In genomic region chr2:203683421-203683820, GRCh38 we compare ENCODE assay signal across 12 cellular contexts. TPM values are rescaled to one million over a fixed set of nuclear protein-coding genes. Genes with fewer than 3 reads are reported as not detected.
DNase-seq lines count a peak whose midpoint lies in the region; ATAC-seq and TF ChIP-seq lines count a peak whose summit lies in the region.
"Had no signal": no experiment of that assay in that cellular context is flagged by ENCODE, and none has a peak within 500 bp of the region (broad histone marks: within the 10 kb centered on the region; RNA-seq: fewer than 3 reads in every experiment).

No MANE protein-coding gene starts in this region.

- H3K4me3 Mint-ChIP-seq in HFFc6 (no peak overlapping the region), MCF 10A (ENCODE audit: unreplicated experiment) (peak overlapping the region; percentile 30)
- no peak overlapping the region for H3K4me3 Mint-ChIP-seq in activated T-helper 2 cell treated with anti-CD3 and anti-CD28 coated beads, Interferon-gamma antibody, Interleukin-2, Interleukin-4, amounts not matched to agents 10 μg/mL and 5 μg/mL and 100 μg/mL, durations not matched to agents 14 hours and 24 hours and 36 hours (ENCODE audit: low read depth)
- H3K4me3 Mint-ChIP-seq: activated CD4-positive, alpha-beta memory T cell treated with anti-CD3 and anti-CD28 coated beads for 36 hours had no signal

- H3K36me3 ChIP-seq in lower lobe of right lung = no peaks in the 10 kb centered on the region
- H3K36me3 ChIP-seq in stomach = no peaks in the 10 kb centered on the region

- H3K27me3 Mint-ChIP-seq in HFFc6 (ENCODE audit: insufficient read depth) (no peaks in the 10 kb centered on the region), MCF 10A (ENCODE audit: insufficient read depth, unreplicated experiment) (no peaks in the 10 kb centered on the region)
- no peaks in the 10 kb centered on the region for H3K27me3 Mint-ChIP-seq in activated T-helper 2 cell treated with anti-CD3 and anti-CD28 coated beads, Interferon-gamma antibody, Interleukin-2, Interleukin-4, amounts not matched to agents 10 μg/mL and 5 μg/mL and 100 μg/mL, durations not matched to agents 14 hours and 24 hours and 36 hours (ENCODE audit: low read depth)
- H3K27me3 Mint-ChIP-seq: activated CD4-positive, alpha-beta memory T cell treated with anti-CD3 and anti-CD28 coated beads for 36 hours had no signal

- 79 to 87% (median 83%) methylated on average over 4 of the region's 4 CpGs for WGBS in stomach, 5 donors

- peak overlapping the region; percentile 76 for H3K27ac ChIP-seq in lower lobe of right lung
- H3K27ac ChIP-seq in stomach = peak overlapping the region in 4 of 5 donors; percentile 31 to 63 (median 47)

- BruUV-seq in MCF 10A (replicated peaks; lab: Mats Ljungman, UMichigan) = TSS peak; percentile 78

- POLR2A ChIA-PET in MCF 10A (lab: Yijun Ruan, JAX) = interaction anchor here (0.7 to 2.3 kb wide), 9 partner anchors 32 to 150 kb away, joined by 3 to 12 read pairs (median 5); partner anchors contain the start of gene RAPH1

- no peak for ATAC-seq in lower lobe of right lung
- ATAC-seq in GM19351 (IDR thresholded peaks at IDR 0.05; ENCODE audit: unreplicated experiment) = no peak

- H3K36me3 Mint-ChIP-seq in HFFc6 (ENCODE audit: low read depth) = no peaks in the 10 kb centered on the region
- H3K36me3 Mint-ChIP-seq in MCF 10A (ENCODE audit: insufficient read depth, unreplicated experiment) = peaks cover 4% of the 10 kb centered on the region
- peaks cover 8% of the 10 kb centered on the region for H3K36me3 Mint-ChIP-seq in activated T-helper 2 cell treated with anti-CD3 and anti-CD28 coated beads, Interferon-gamma antibody, Interleukin-2, Interleukin-4, amounts not matched to agents 10 μg/mL and 5 μg/mL and 100 μg/mL, durations not matched to agents 14 hours and 24 hours and 36 hours (ENCODE audit: low read depth)
- H3K36me3 Mint-ChIP-seq: activated CD4-positive, alpha-beta memory T cell treated with anti-CD3 and anti-CD28 coated beads for 36 hours had no signal

- peaks cover 76% of the 10 kb centered on the region for H3K4me1 ChIP-seq in lower lobe of right lung
- H3K4me1 ChIP-seq in stomach = peaks cover 7 to 39% (median 23%) of the 10 kb centered on the region in 4 donors

- DNase-seq in HFFc6 = no peak
- DNase-seq in MCF 10A (ENCODE audit: unreplicated experiment) = no peak
- no peak for DNase-seq in lower lobe of right lung
- no peak for DNase-seq in stomach
- no peak for DNase-seq in NCI-H82 (lab: John Stamatoyannopoulos, UW)
- no peak for DNase-seq in stimulated activated CD4-positive, alpha-beta T cell treated with anti-CD3 and anti-CD28 coated beads, Interleukin-4, amount 100 ng/mL, for 1 hour
- no peak for DNase-seq in activated T-helper 2 cell treated with anti-CD3 and anti-CD28 coated beads, Interferon-gamma antibody, Interleukin-2, Interleukin-4, amounts not matched to agents 10 μg/mL and 5 μg/mL and 100 μg/mL, durations not matched to agents 14 hours and 24 hours and 36 hours (ENCODE audit: low spot score)
- DNase-seq: AML-193, DMS153, NCI-H2171 treated with DMSO at 0.1 percent for 48 hours had no signal

- H3K9me3 Mint-ChIP-seq in HFFc6 (no peaks in the 10 kb centered on the region), MCF 10A (ENCODE audit: unreplicated experiment) (no peaks in the 10 kb centered on the region)
- H3K9me3 Mint-ChIP-seq in activated T-helper 2 cell treated with anti-CD3 and anti-CD28 coated beads, Interferon-gamma antibody, Interleukin-2, Interleukin-4, amounts not matched to agents 10 μg/mL and 5 μg/mL and 100 μg/mL, durations not matched to agents 14 hours and 24 hours and 36 hours = peaks cover 6% of the 10 kb centered on the region
- H3K9me3 Mint-ChIP-seq: activated CD4-positive, alpha-beta memory T cell treated with anti-CD3 and anti-CD28 coated beads for 36 hours had no signal

- H3K4me1 Mint-ChIP-seq in HFFc6 (ENCODE audit: low read depth) (peaks cover 91% of the 10 kb centered on the region), MCF 10A (ENCODE audit: insufficient read depth, unreplicated experiment) (peaks cover 66% of the 10 kb centered on the region)
- peaks cover 50% of the 10 kb centered on the region for H3K4me1 Mint-ChIP-seq in activated T-helper 2 cell treated with anti-CD3 and anti-CD28 coated beads, Interferon-gamma antibody, Interleukin-2, Interleukin-4, amounts not matched to agents 10 μg/mL and 5 μg/mL and 100 μg/mL, durations not matched to agents 14 hours and 24 hours and 36 hours (ENCODE audit: low read depth)

- TF ChIP-seq POLR2A in stomach (IDR thresholded peaks at IDR 0.05) = no peak

- CTCF ChIA-PET in MCF 10A (lab: Yijun Ruan, JAX) = interaction anchor here (1.6 kb wide), 1 partner anchor 132 kb away, joined by 6 read pairs; no protein-coding TSS in a partner anchor

- H3K27me3 ChIP-seq in lower lobe of right lung (ENCODE audit: low read depth) (no peaks in the 10 kb centered on the region), stomach (no peaks in the 10 kb centered on the region)

- H3K27ac Mint-ChIP-seq in HFFc6 (peak overlapping the region; percentile 96), MCF 10A (ENCODE audit: low read depth, unreplicated experiment) (peak overlapping the region; percentile 80)
- H3K27ac Mint-ChIP-seq in activated T-helper 2 cell treated with anti-CD3 and anti-CD28 coated beads, Interferon-gamma antibody, Interleukin-2, Interleukin-4, amounts not matched to agents 10 μg/mL and 5 μg/mL and 100 μg/mL, durations not matched to agents 14 hours and 24 hours and 36 hours = no peak overlapping the region

- H3K9me3 ChIP-seq in lower lobe of right lung (no peaks in the 10 kb centered on the region), stomach (no peaks in the 10 kb centered on the region)

- intact Hi-C loops in MCF 10A (cut with micrococcal nuclease) = no loop called here
- intact Hi-C loops in lower lobe of right lung (cut with DNase I) = no loop called here
- intact Hi-C loops in stomach (cut with DNase I; ENCODE audit: low total_unique reads) = no loop called here
- intact Hi-C loops in activated T-helper 2 cell treated with anti-CD3 and anti-CD28 coated beads, Interferon-gamma antibody, Interleukin-2, Interleukin-4, amounts not matched to agents 10 μg/mL and 5 μg/mL and 100 μg/mL, durations not matched to agents 14 hours and 24 hours and 36 hours (cut with micrococcal nuclease) = no loop called here

- H3K4me3 ChIP-seq in lower lobe of right lung (no peak overlapping the region), stomach (no peak overlapping the region)

- no peak for TF ChIP-seq EP300 in stomach (IDR thresholded peaks at IDR 0.05)

- no peak for TF ChIP-seq CTCF in HFFc6 (IDR thresholded peaks at IDR 0.05)
- no peak for TF ChIP-seq CTCF in MCF 10A (IDR thresholded peaks at IDR 0.05; ENCODE audit: unreplicated experiment)
- TF ChIP-seq CTCF in lower lobe of right lung (IDR thresholded peaks at IDR 0.05) = no peak
- TF ChIP-seq CTCF in stomach (IDR thresholded peaks at IDR 0.05) = no peak

RNA-seq across cellular contexts. Expression of gene CD28, which starts 23.0 kb away (rescaled TPM):
- not detected for total RNA-seq in HFFc6 (2021; fragmentation: NEBNext Ultra II Directional; extraction: Animal tissue kit (Norgen Biotek cat#: 25700))
- total RNA-seq in MCF 10A (2022) (not detected in 2 replicates), lower lobe of right lung (2.2 TPM), stomach (1 to 10 TPM in 2 of 5 donors, under 1 TPM in 1, not detected in 2; 0.29 to 4.4 (median 2.9) TPM)
- under 1 TPM; 0.15 to 0.25 (median 0.23) TPM for polyA plus RNA-seq in stomach
- total RNA-seq in activated T-helper 2 cell treated with anti-CD3 and anti-CD28 coated beads, Interferon-gamma antibody, Interleukin-2, Interleukin-4, amounts not matched to agents 10 μg/mL and 5 μg/mL and 100 μg/mL, durations not matched to agents 14 hours and 24 hours and 36 hours = 53.6 and 59.3 TPM in 2 replicates

Comparison
In these comparisons a context has a peak if more than half of its experiments do, and no peak if none do; other contexts are left out.
1. RNA of gene CD28, which starts 23.0 kb away (total RNA-seq): 53.6 to 59.3 TPM in activated T-helper 2 cell treated with anti-CD3 and anti-CD28 coated beads, Interferon-gamma antibody, Interleukin-2, Interleukin-4, amounts not matched to agents 10 μg/mL and 5 μg/mL and 100 μg/mL, durations not matched to agents 14 hours and 24 hours and 36 hours; 2.2 TPM in lower lobe of right lung (single experiment), 0.29 to 4.4 TPM in stomach, not detected in HFFc6 and not detected in MCF 10A; every median in the first group is over 10 times any median in the second.